Comparison of ENCODE assay signal across 16 cellular contexts in genomic region chr14:103676881-103677675, GRCh38. TPM values are rescaled to one million over a fixed set of nuclear protein-coding genes. Genes with fewer than 3 reads are reported as not detected.
DNase-seq lines count a peak whose midpoint lies in the region; ATAC-seq lines count a peak whose summit lies in the region.
"Had no signal": no experiment of that assay in that cellular context is flagged by ENCODE, and none has a peak within 500 bp of the region (broad histone marks: within the 10 kb centered on the region; RNA-seq: fewer than 3 reads in every experiment).

No MANE protein-coding gene starts in this region.

- intact Hi-C loops in Right ventricle myocardium inferior (cut with DNase I): no loop called here
- intact Hi-C loops in left cardiac atrium (cut with DNase I): no loop called here
- intact Hi-C loops in left ventricle myocardium superior (cut with micrococcal nuclease): loop anchor here (10.0 kb wide), 1 partner anchor 102 kb away; no protein-coding TSS in a partner anchor

- H3K9me3 Mint-ChIP-seq in activated T-helper 17 cell treated with anti-CD3 and anti-CD28 coated beads, Interleukin-2, amount 50 U/mL, for 72 hours: no peaks in the 10 kb centered on the region
- no peaks in the 10 kb centered on the region for H3K9me3 Mint-ChIP-seq in stimulated activated naive B cell treated with anti-CD40 and anti-IgM and Interleukin-4, amounts not matched to agents 10 μg/mL and 1 μg/mL and 100 μg/mL, for 72 hours

- DNase-seq in Right ventricle myocardium inferior (ENCODE audit: missing footprints) (no peak), left cardiac atrium (no peak), left ventricle myocardium superior (no peak), T1000 (lab: John Stamatoyannopoulos, UW) (no peak)
- no peak for DNase-seq in stimulated activated naive B cell treated with anti-CD40 and anti-IgM and Interleukin-4, amounts not matched to agents 10 μg/mL and 1 μg/mL and 100 μg/mL, for 72 hours
- DNase-seq in activated CD4-positive, alpha-beta T cell treated with anti-CD3 and anti-CD28 coated beads for 4 hours: no peak
- DNase-seq: COR-L47, HCEC 1CT, IMR-90, Kasumi-1, MV-4-11, NCI-H1436, NCI-H2029 treated with DMSO at 0.1 percent for 48 hours, NCI-H510A had no signal

- no peaks in the 10 kb centered on the region for H3K4me1 Mint-ChIP-seq in activated T-helper 17 cell treated with anti-CD3 and anti-CD28 coated beads, Interleukin-2, amount 50 U/mL, for 72 hours
- peaks cover 8 to 13% of the 10 kb centered on the region in 2 donors for H3K4me1 Mint-ChIP-seq in stimulated activated naive B cell treated with anti-CD40 and anti-IgM and Interleukin-4, amounts not matched to agents 10 μg/mL and 1 μg/mL and 100 μg/mL, for 72 hours

- ATAC-seq in Right ventricle myocardium inferior: peak; percentile 36
- ATAC-seq in left cardiac atrium: no peak
- ATAC-seq in activated T-helper 17 cell treated with anti-CD3 and anti-CD28 coated beads, Interleukin-2, amount 50 U/mL, for 72 hours (replicated peaks): no peak
- ATAC-seq in left ventricle myocardium superior: peak; percentile 45
- ATAC-seq in stimulated activated naive B cell treated with anti-CD40 and anti-IgM and Interleukin-4, amounts not matched to agents 10 μg/mL and 1 μg/mL and 100 μg/mL, for 72 hours (replicated peaks): no peak
- ATAC-seq in GM19455 (IDR thresholded peaks at IDR 0.05; ENCODE audit: unreplicated experiment): no peak

- no peak overlapping the region for H3K4me3 Mint-ChIP-seq in activated T-helper 17 cell treated with anti-CD3 and anti-CD28 coated beads, Interleukin-2, amount 50 U/mL, for 72 hours
- H3K4me3 Mint-ChIP-seq in stimulated activated naive B cell treated with anti-CD40 and anti-IgM and Interleukin-4, amounts not matched to agents 10 μg/mL and 1 μg/mL and 100 μg/mL, for 72 hours: no peak overlapping the region

- peaks cover 99% of the 10 kb centered on the region for H3K36me3 Mint-ChIP-seq in activated T-helper 17 cell treated with anti-CD3 and anti-CD28 coated beads, Interleukin-2, amount 50 U/mL, for 72 hours (ENCODE audit: low read depth)
- H3K36me3 Mint-ChIP-seq in stimulated activated naive B cell treated with anti-CD40 and anti-IgM and Interleukin-4, amounts not matched to agents 10 μg/mL and 1 μg/mL and 100 μg/mL, for 72 hours: peaks cover 31 to 53% of the 10 kb centered on the region in 2 donors

- H3K27ac Mint-ChIP-seq in activated T-helper 17 cell treated with anti-CD3 and anti-CD28 coated beads, Interleukin-2, amount 50 U/mL, for 72 hours: peak overlapping the region; percentile 58
- peak overlapping the region; percentile 84 for H3K27ac Mint-ChIP-seq in stimulated activated naive B cell treated with anti-CD40 and anti-IgM and Interleukin-4, amounts not matched to agents 10 μg/mL and 1 μg/mL and 100 μg/mL, for 72 hours

- H3K27me3 Mint-ChIP-seq in activated T-helper 17 cell treated with anti-CD3 and anti-CD28 coated beads, Interleukin-2, amount 50 U/mL, for 72 hours: no peaks in the 10 kb centered on the region
- no peaks in the 10 kb centered on the region for H3K27me3 Mint-ChIP-seq in stimulated activated naive B cell treated with anti-CD40 and anti-IgM and Interleukin-4, amounts not matched to agents 10 μg/mL and 1 μg/mL and 100 μg/mL, for 72 hours

RNA-seq across cellular contexts. Expression of gene XRCC3, which starts 38.2 kb away (rescaled TPM):
- total RNA-seq in Right ventricle myocardium inferior (2.8 TPM), left cardiac atrium (1 to 10 TPM; 3.8 to 4.4 TPM), left ventricle myocardium superior (2.7 TPM)
- total RNA-seq in activated T-helper 17 cell treated with anti-CD3 and anti-CD28 coated beads, Interleukin-2, amount 50 U/mL, for 72 hours: 10 to 100 TPM; 36.4 to 62.4 TPM

RNA-seq across cellular contexts. Expression of gene ZFYVE21, which starts 38.5 kb away (rescaled TPM):
- total RNA-seq in Right ventricle myocardium inferior (46.9 TPM), left cardiac atrium (10 to 100 TPM; 47.0 to 48.7 TPM), left ventricle myocardium superior (53.1 TPM)
- total RNA-seq in activated T-helper 17 cell treated with anti-CD3 and anti-CD28 coated beads, Interleukin-2, amount 50 U/mL, for 72 hours: 10 to 100 TPM; 18.2 to 20.6 TPM

RNA-seq across cellular contexts. Expression of gene KLC1, which starts 48.1 kb away (rescaled TPM):
- total RNA-seq in Right ventricle myocardium inferior: 151 TPM
- 100 to 1,000 TPM; 118 to 139 TPM for total RNA-seq in left cardiac atrium
- 100 to 1,000 TPM; 135 to 137 TPM for total RNA-seq in activated T-helper 17 cell treated with anti-CD3 and anti-CD28 coated beads, Interleukin-2, amount 50 U/mL, for 72 hours
- 146 TPM for total RNA-seq in left ventricle myocardium superior

Comparison
In these comparisons a context has a peak if more than half of its experiments do, and no peak if none do; other contexts are left out.
1. ATAC-seq: peak in Right ventricle myocardium inferior (single experiment) and left ventricle myocardium superior (single experiment); none in left cardiac atrium (0 of 2), activated T-helper 17 cell treated with anti-CD3 and anti-CD28 coated beads, Interleukin-2, amount 50 U/mL, for 72 hours (single experiment), stimulated activated naive B cell treated with anti-CD40 and anti-IgM and Interleukin-4, amounts not matched to agents 10 μg/mL and 1 μg/mL and 100 μg/mL, for 72 hours (0 of 2) and GM19455 (single experiment).